ENCODE assay signal across 8 cellular contexts in the genomic region with DNA sequence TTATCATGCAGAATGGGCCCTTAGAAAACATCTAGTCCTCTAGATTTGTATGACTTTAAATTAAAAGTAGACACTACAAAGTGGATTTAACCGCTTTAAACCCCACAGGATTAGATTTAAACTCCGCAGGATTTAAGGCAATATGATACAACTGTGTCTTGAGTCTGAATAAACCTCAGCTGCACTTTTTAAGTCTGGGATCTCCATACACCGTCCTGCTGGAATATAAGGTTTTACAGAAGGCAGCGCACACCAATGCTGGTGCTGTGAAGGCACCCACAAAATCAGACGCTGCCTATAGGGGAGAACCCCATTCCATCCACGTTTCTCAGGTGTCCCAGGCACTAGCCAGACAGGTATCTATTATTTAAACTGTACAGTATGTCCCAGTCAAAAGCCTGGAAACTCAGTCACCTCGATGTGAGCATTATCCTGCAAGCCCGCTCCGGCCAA. TPM values are rescaled to one million over a fixed set of nuclear protein-coding genes. Genes with fewer than 3 reads are reported as not detected.
A peak's percentile ranks its signal among the peaks of the same experiment; 100 is the strongest.
DNase-seq lines count a peak whose midpoint lies in the region; ATAC-seq and TF ChIP-seq lines count a peak whose summit lies in the region.

No MANE protein-coding gene starts in this region.

- no peak overlapping the region for H3K23ac ChIP-seq in H9 (ENCODE audit: insufficient read length, low read depth, low read length)

- no peak overlapping the region for H3K14ac ChIP-seq in H9 (ENCODE audit: insufficient read depth, low read length)

- no peaks in the 10 kb centered on the region for H3K9me2 ChIP-seq in SU-DHL-6 (replicated peaks; ENCODE audit: insufficient read depth, low read length)

- H3K4me1 ChIP-seq in H9 (ENCODE audit: insufficient read depth, low read length) = peaks cover 2% of the 10 kb centered on the region; the same call in 1 of the 2 replicates
- H3K4me1 ChIP-seq in prostate gland (replicated peaks) = no peaks in the 10 kb centered on the region

- H3K9me3 Mint-ChIP-seq in H9 = no peaks in the 10 kb centered on the region

- peak overlapping the region; percentile 88 for H3K9ac ChIP-seq in H9 (ENCODE audit: extremely low read depth, insufficient read length, low read length)
- H3K9ac ChIP-seq in SU-DHL-6 (ENCODE audit: low read length) = peak overlapping the region; percentile 65; the same call in 1 of the 2 replicates

- no peak overlapping the region for H3K56ac ChIP-seq in H9 (ENCODE audit: insufficient read length, low read depth, low read length)

- H4K8ac ChIP-seq in H9 (replicated peaks; ENCODE audit: insufficient read length, low read depth, low read length) = no peak overlapping the region

- H2AFZ ChIP-seq in H9 (ENCODE audit: low read length) (no peak overlapping the region), SU-DHL-6 (ENCODE audit: low read depth, low read length, severe bottlenecking) (peak overlapping the region; percentile 99)

- H3K4me3 ChIP-seq in SU-DHL-6 (ENCODE audit: insufficient read depth, low read length, poor library complexity, severe bottlenecking) (peak overlapping the region; percentile 62), fibroblast of the aortic adventitia (ENCODE audit: low read depth, low read length) (peak overlapping the region; percentile 84), prostate gland (peak overlapping the region; percentile 86 to 96)

- no peaks in the 10 kb centered on the region for H3K36me3 ChIP-seq in SU-DHL-6 (ENCODE audit: low read length)
- H3K36me3 ChIP-seq in prostate gland = no peaks in the 10 kb centered on the region

- no peak overlapping the region for H4K91ac ChIP-seq in H9 (ENCODE audit: insufficient read length, low read depth, low read length)

- H3K27me3 ChIP-seq in H9 (ENCODE audit: insufficient read depth, low read length) = no peaks in the 10 kb centered on the region
- no peaks in the 10 kb centered on the region for H3K27me3 ChIP-seq in SU-DHL-6 (ENCODE audit: low read length)
- H3K27me3 ChIP-seq in prostate gland (replicated peaks; ENCODE audit: insufficient read depth) = no peaks in the 10 kb centered on the region

- peaks cover 0 to 8% (median 5%) of the 10 kb centered on the region in 3 experiments; a peak in 3 of 7 replicates for H3K36me3 Mint-ChIP-seq in H9 (ENCODE audit: insufficient read depth in 1 of 3, low read depth in 3 of 3)

- H3K9me3 ChIP-seq in H9 (ENCODE audit: control insufficient read depth, low read depth, low read length) (no peaks in the 10 kb centered on the region), SU-DHL-6 (ENCODE audit: insufficient read depth, low read length) (no peaks in the 10 kb centered on the region), prostate gland (no peaks in the 10 kb centered on the region)

- no peak for ATAC-seq in HG03039 (IDR thresholded peaks at IDR 0.05; ENCODE audit: unreplicated experiment)

- no peaks in the 10 kb centered on the region; the same call in 1 of the 2 replicates for H3K27me3 Mint-ChIP-seq in H9 (ENCODE audit: low read depth)

- H2AK5ac ChIP-seq in H9 (ENCODE audit: insufficient read length, low read length) = no peak overlapping the region

- H2BK5ac ChIP-seq in H9 (ENCODE audit: insufficient read length, low read length) = no peak overlapping the region

- H2BK15ac ChIP-seq in H9 (ENCODE audit: low read depth, low read length) = no peak overlapping the region

- H3K79me1 ChIP-seq in H9 (ENCODE audit: insufficient read depth, low read depth, low read length, poor library complexity, severe bottlenecking) = peaks cover 3% of the 10 kb centered on the region

- TF ChIP-seq POLR2A in prostate gland (IDR thresholded peaks at IDR 0.05) = no peak

- peaks cover 5% of the 10 kb centered on the region for H3K23me2 ChIP-seq in H9 (ENCODE audit: insufficient read length, low read depth, low read length, poor library complexity, severe bottlenecking)

- H2BK20ac ChIP-seq in H9 (ENCODE audit: low read depth, low read length, poor library complexity, severe bottlenecking) = no peak overlapping the region

- H3T11ph ChIP-seq in H9 (ENCODE audit: low read length) = no peak overlapping the region

- no peak overlapping the region for H3K27ac ChIP-seq in H9 (ENCODE audit: insufficient read length, low read depth, low read length)
- H3K27ac ChIP-seq in SU-DHL-6 (ENCODE audit: low read depth, low read length) = no peak overlapping the region
- H3K27ac ChIP-seq in prostate gland = peak overlapping the region; percentile 85 to 90

- intact Hi-C loops in prostate gland (cut with DNase I) = loop anchor here (5.0 kb wide), 2 partner anchors 71 to 146 kb away; partner anchors contain the start of gene ABHD5

- H3F3A ChIP-seq in SU-DHL-6 (ENCODE audit: insufficient read depth) = peaks cover 4% of the 10 kb centered on the region

- no peak overlapping the region for H2BK12ac ChIP-seq in H9 (ENCODE audit: insufficient read length, low read depth, low read length)

- TF ChIP-seq CTCF in H9 (conservative IDR thresholded peaks at IDR 0.05) (no peak), SU-DHL-6 (IDR thresholded peaks at IDR 0.05; ENCODE audit: insufficient read depth, low read length, poor library complexity, severe bottlenecking) (no peak), fibroblast of the aortic adventitia (IDR thresholded peaks at IDR 0.05; ENCODE audit: insufficient read depth, low read length) (no peak), prostate gland (IDR thresholded peaks at IDR 0.05) (no peak)

- no peak overlapping the region for H3K18ac ChIP-seq in H9 (ENCODE audit: insufficient read length, low read depth, low read length)

- H2BK120ac ChIP-seq in H9 (ENCODE audit: low read depth, low read length, poor library complexity, severe bottlenecking) = no peak overlapping the region

- peak overlapping the region; percentile 98 for H3K4me2 ChIP-seq in H9 (ENCODE audit: insufficient read depth, insufficient read length, low read length)
- H3K4me2 ChIP-seq in SU-DHL-6 (ENCODE audit: low read depth, low read length, poor library complexity, severe bottlenecking) = peak overlapping the region; percentile 56

- H3K79me2 ChIP-seq in H9 (ENCODE audit: insufficient read depth, low read length) (no peaks in the 10 kb centered on the region; the same call in 1 of the 2 replicates), SU-DHL-6 (ENCODE audit: insufficient read depth, low read length) (no peaks in the 10 kb centered on the region)

- no peak for DNase-seq in H9
- DNase-seq in fibroblast of the aortic adventitia (ENCODE audit: low read depth) = peak; percentile 29
- no peak for DNase-seq in prostate gland (ENCODE audit: low spot score)
- no peak for DNase-seq in central memory CD4-positive, alpha-beta T cell
- DNase-seq in MV-4-11 (lab: John Stamatoyannopoulos, UW) = no peak
- DNase-seq in islet precursor cell = no peak

- peak overlapping the region in 2 of 3 experiments; percentile 81 to 97; a peak in 4 of 7 replicates for H3K27ac Mint-ChIP-seq in H9

- H3K4ac ChIP-seq in H9 (ENCODE audit: low read depth, low read length) = no peak overlapping the region; the same call in 1 of the 2 replicates

- peaks cover 20 to 40% of the 10 kb centered on the region in 2 experiments for H3K4me1 Mint-ChIP-seq in H9

- peak overlapping the region; percentile 98 for H3K4me3 Mint-ChIP-seq in H9

- WGBS in H9 (ENCODE audit: extremely low coverage, insufficient read length, low lambda C conversion rate) = no CpG with 5 or more reads among the region's 9 CpGs
- WGBS in prostate gland = 16% methylated on average over 9 of the region's 9 CpGs

- H4K20me1 ChIP-seq in H9 (ENCODE audit: control insufficient read depth, insufficient read depth, insufficient read length) (no peaks in the 10 kb centered on the region), SU-DHL-6 (ENCODE audit: low read depth, low read length) (no peaks in the 10 kb centered on the region)

- H4K5ac ChIP-seq in H9 (ENCODE audit: insufficient read length, low read depth, low read length) = no peak overlapping the region

RNA-seq across cellular contexts. Expression of gene ANO10, which starts 0.8 kb away (rescaled TPM):
- total RNA-seq in H9 (2021) (32.3 and 38.7 TPM in 2 replicates), fibroblast of the aortic adventitia (ENCODE audit: low replicate concordance) (27.2 and 46.4 TPM in 2 replicates), prostate gland (10 to 100 TPM; 12.4 to 17.7 TPM)

Comparison
In these comparisons a context has a peak if more than half of its experiments do, and no peak if none do; other contexts are left out.
1. H3K27ac ChIP-seq: peak in prostate gland (2 of 2); none in H9 (single experiment) and SU-DHL-6 (single experiment).
2. Peak in every context shown above with its lines, with median percentiles within 50 percentile points of each other: H3K4me3 ChIP-seq.